Comparison of ENCODE assay signal across 20 cellular contexts in the genomic region with DNA sequence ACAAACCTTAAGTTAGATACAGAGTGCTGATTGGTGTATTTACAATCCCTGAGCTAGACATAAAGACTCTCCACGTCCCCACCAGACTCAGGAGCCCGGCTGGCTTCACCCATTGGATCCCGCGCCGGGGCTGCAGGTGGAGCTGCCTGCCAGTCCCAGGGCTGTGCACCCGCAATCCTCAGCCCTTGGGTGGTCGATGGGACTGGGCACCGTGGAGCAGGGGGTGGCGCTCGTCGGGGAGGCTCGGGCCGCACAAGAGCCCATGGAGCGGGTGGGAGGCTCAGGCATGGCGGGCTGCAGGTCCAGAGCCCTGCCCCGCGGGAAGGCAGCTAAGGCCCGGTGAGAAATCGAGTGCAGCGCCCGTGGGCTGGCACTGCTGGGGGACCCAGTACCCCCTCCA. TPM values are rescaled to one million over a fixed set of nuclear protein-coding genes. Genes with fewer than 3 reads are reported as not detected.
"Had no signal": no experiment of that assay in that cellular context is flagged by ENCODE, and none has a peak within 500 bp of the region (broad histone marks: within the 10 kb centered on the region; RNA-seq: fewer than 3 reads in every experiment).

No MANE protein-coding gene starts in this region.

RNA-seq across cellular contexts. Expression of gene GSX1, which starts 44.1 kb away (rescaled TPM):
- total RNA-seq: activated naive CD4-positive, alpha-beta T cell treated with anti-CD3 and anti-CD28 coated beads for 36 hours; activated naive CD4-positive, alpha-beta T cell treated with anti-CD3 and anti-CD28 coated beads, Interleukin-2, amount 50 U/mL, for 72 hours; activated naive CD8-positive, alpha-beta T cell treated with anti-CD3 and anti-CD28 coated beads for 36 hours; activated naive CD8-positive, alpha-beta T cell treated with anti-CD3 and anti-CD28 coated beads, Interleukin-2, amount 10 ng/mL, durations not matched to agents 7 days and 5 days; activated T-cell treated with anti-CD3 and anti-CD28 coated beads, Interleukin-2, amount 50 U/mL, for 4 hours; activated T-cell treated with anti-CD3 and anti-CD28 coated beads, Interleukin-2, amount 50 U/mL, for 72 hours; activated T-helper 1 cell treated with anti-CD3 and anti-CD28 coated beads, Interleukin-12 subunit alpha, Interleukin-12 subunit beta, Interleukin-2, Interleukin-4 antibody, amounts not matched to agents 30 ng/mL and 10 ng/mL and 1 ng/mL, durations not matched to agents 14 hours and 24 hours and 36 hours; activated T-helper 17 cell treated with anti-CD3 and anti-CD28 coated beads, Interleukin-2, amount 50 U/mL, for 72 hours; activated T-helper 2 cell treated with anti-CD3 and anti-CD28 coated beads, Interferon-gamma antibody, Interleukin-2, Interleukin-4, amounts not matched to agents 10 μg/mL and 5 μg/mL and 100 μg/mL, durations not matched to agents 14 hours and 24 hours and 36 hours; adrenal gland; aorta; ascending aorta; astrocyte; body of pancreas; breast epithelium; bronchial epithelial cell; cardiac muscle cell; cardiac septum; chondrocyte had no signal
- polyA plus RNA-seq: adipose tissue, adrenal gland, aorta, cardiac muscle cell had no signal
